26 cellular contexts compared by ENCODE assay signal in genomic region chr1:225664762-225665161, GRCh38.
"Had no signal": no experiment of that assay in that cellular context is flagged by ENCODE, and none has a peak within 500 bp of the region (broad histone marks: within the 10 kb centered on the region; RNA-seq: fewer than 3 reads in every experiment).

No MANE protein-coding gene starts in this region.

- H3K27me3 ChIP-seq: pancreas, right lobe of liver, sigmoid colon, stomach, thyroid gland, tibial nerve, upper lobe of left lung, vagina had no signal

- H3K27ac Mint-ChIP-seq: natural killer cell treated with Interleukin-12 subunit alpha and Interleukin-12 subunit beta and Interleukin-15 and Interleukin-18, amount 100 ng/mL, for 72 hours; nephron progenitor cell; stimulated activated effector memory CD8-positive, alpha-beta T cell treated with anti-CD3 and anti-CD28 coated beads, Interleukin-12 subunit alpha, Interleukin-12 subunit beta, amount 100 ng/mL, for 72 hours; stimulated activated naive B cell treated with anti-CD40 and anti-IgM and Interleukin-4, amounts not matched to agents 10 μg/mL and 1 μg/mL and 100 μg/mL, for 72 hours; stimulated activated naive CD8-positive, alpha-beta T cell treated with anti-CD3 and anti-CD28 coated beads, Interleukin-15, Interleukin-2, amounts not matched to agents 100 ng/mL and 50 ng/mL, for 24 hours had no signal

- H3K27ac ChIP-seq: neutrophil, pancreas, prostate gland, right lobe of liver, sigmoid colon, stomach, thoracic aorta, thyroid gland, tibial nerve, upper lobe of left lung, vagina had no signal

- DNase-seq: nephron progenitor cell; nucleus accumbens; pancreas; right cardiac atrium; right lobe of liver; sigmoid colon; small intestine; stimulated activated CD4-positive, alpha-beta T cell treated with anti-CD3 and anti-CD28 coated beads, Interleukin-15, amount 100 ng/mL, for 24 hours; stimulated activated CD4-positive, alpha-beta T cell treated with anti-CD3 and anti-CD28 coated beads, Interleukin-2, amount 100 ng/mL, for 24 hours; stimulated activated CD4-positive, alpha-beta T cell treated with anti-CD3 and anti-CD28 coated beads, Interleukin-2, amount 100 ng/mL, for 48 hours; stimulated activated CD4-positive, alpha-beta T cell treated with anti-CD3 and anti-CD28 coated beads, Interleukin-4, amount 100 ng/mL, for 24 hours; stimulated activated naive B cell treated with anti-CD40 and anti-IgM and Interleukin-4, amounts not matched to agents 10 μg/mL and 1 μg/mL and 100 μg/mL, for 72 hours; stimulated activated naive CD4-positive, alpha-beta T cell treated with Interleukin-2 at 50 U/mL for 16 hours; stomach; thyroid gland; trophoblast cell; upper lobe of left lung had no signal

- H3K9me3 ChIP-seq: neutrophil, pancreas, prostate gland, right lobe of liver, sigmoid colon, stomach, thoracic aorta, thyroid gland, tibial nerve, upper lobe of left lung, vagina had no signal

- H3K27me3 Mint-ChIP-seq: stimulated activated naive B cell treated with anti-CD40 and anti-IgM and Interleukin-4, amounts not matched to agents 10 μg/mL and 1 μg/mL and 100 μg/mL, for 72 hours; stimulated activated naive CD8-positive, alpha-beta T cell treated with anti-CD3 and anti-CD28 coated beads, Interleukin-15, Interleukin-2, amounts not matched to agents 100 ng/mL and 50 ng/mL, for 24 hours had no signal

- H3K4me1 ChIP-seq: pancreas, prostate gland, right lobe of liver, thyroid gland, tibial nerve, vagina had no signal

- H3K9me3 Mint-ChIP-seq: natural killer cell treated with Interleukin-12 subunit alpha and Interleukin-12 subunit beta and Interleukin-15 and Interleukin-18, amount 100 ng/mL, for 72 hours; nephron progenitor cell; neural crest cell; stimulated activated effector memory CD8-positive, alpha-beta T cell treated with anti-CD3 and anti-CD28 coated beads, Interleukin-12 subunit alpha, Interleukin-12 subunit beta, amount 100 ng/mL, for 72 hours; stimulated activated naive B cell treated with anti-CD40 and anti-IgM and Interleukin-4, amounts not matched to agents 10 μg/mL and 1 μg/mL and 100 μg/mL, for 72 hours; stimulated activated naive CD8-positive, alpha-beta T cell treated with anti-CD3 and anti-CD28 coated beads, Interleukin-15, Interleukin-2, amounts not matched to agents 100 ng/mL and 50 ng/mL, for 24 hours had no signal

- H3K36me3 ChIP-seq: neutrophil, pancreas, prostate gland, right lobe of liver, sigmoid colon, stomach, thoracic aorta, thyroid gland, tibial nerve, upper lobe of left lung, vagina had no signal

- H3K4me1 Mint-ChIP-seq: neural crest cell; stimulated activated effector memory CD8-positive, alpha-beta T cell treated with anti-CD3 and anti-CD28 coated beads, Interleukin-12 subunit alpha, Interleukin-12 subunit beta, amount 100 ng/mL, for 72 hours had no signal

- ATAC-seq: natural killer cell treated with Interleukin-12 subunit alpha and Interleukin-12 subunit beta and Interleukin-15 and Interleukin-18, amount 100 ng/mL, for 72 hours; pancreas; right cardiac atrium; right lobe of liver; stimulated activated effector memory CD8-positive, alpha-beta T cell treated with anti-CD3 and anti-CD28 coated beads, Interleukin-12 subunit alpha, Interleukin-12 subunit beta, amount 100 ng/mL, for 72 hours; stimulated activated naive B cell treated with anti-CD40 and anti-IgM and Interleukin-4, amounts not matched to agents 10 μg/mL and 1 μg/mL and 100 μg/mL, for 72 hours had no signal

- H3K36me3 Mint-ChIP-seq: natural killer cell treated with Interleukin-12 subunit alpha and Interleukin-12 subunit beta and Interleukin-15 and Interleukin-18, amount 100 ng/mL, for 72 hours; stimulated activated effector memory CD8-positive, alpha-beta T cell treated with anti-CD3 and anti-CD28 coated beads, Interleukin-12 subunit alpha, Interleukin-12 subunit beta, amount 100 ng/mL, for 72 hours; stimulated activated naive B cell treated with anti-CD40 and anti-IgM and Interleukin-4, amounts not matched to agents 10 μg/mL and 1 μg/mL and 100 μg/mL, for 72 hours had no signal

- H3K4me3 ChIP-seq: pancreas, prostate gland, right lobe of liver, sigmoid colon, stomach, thoracic aorta, thyroid gland, tibial nerve, upper lobe of left lung, vagina had no signal

- H3K4me3 Mint-ChIP-seq: natural killer cell treated with Interleukin-12 subunit alpha and Interleukin-12 subunit beta and Interleukin-15 and Interleukin-18, amount 100 ng/mL, for 72 hours; nephron progenitor cell; neural crest cell; stimulated activated effector memory CD8-positive, alpha-beta T cell treated with anti-CD3 and anti-CD28 coated beads, Interleukin-12 subunit alpha, Interleukin-12 subunit beta, amount 100 ng/mL, for 72 hours; stimulated activated naive B cell treated with anti-CD40 and anti-IgM and Interleukin-4, amounts not matched to agents 10 μg/mL and 1 μg/mL and 100 μg/mL, for 72 hours; stimulated activated naive CD8-positive, alpha-beta T cell treated with anti-CD3 and anti-CD28 coated beads, Interleukin-15, Interleukin-2, amounts not matched to agents 100 ng/mL and 50 ng/mL, for 24 hours had no signal
